ENCODE assay signal across 8 cellular contexts in genomic region chr11:57426754-57427691, GRCh38. TPM values are rescaled to one million over a fixed set of nuclear protein-coding genes. Genes with fewer than 3 reads are reported as not detected.
DNase-seq lines count a peak whose midpoint lies in the region; ATAC-seq and TF ChIP-seq lines count a peak whose summit lies in the region.

SLC43A3 (minus strand) TSS chr11:57427121; CDS start chr11:57426172, 949 bp downstream.

- peaks cover 44% of the 10 kb centered on the region for H3K27me3 Mint-ChIP-seq in endodermal cell (ENCODE audit: insufficient read depth)

- CTCF ChIA-PET in activated CD8-positive, alpha-beta memory T cell treated with anti-CD3 and anti-CD28 coated beads for 36 hours (lab: Charles Lee): interaction anchor here (0.7 to 6.4 kb wide), 5 partner anchors 30 to 141 kb away, joined by 3 to 45 read pairs (median 3); partner anchors contain the start of genes RTN4RL2 and UBE2L6

- peaks cover 19% of the 10 kb centered on the region for H3K4me1 Mint-ChIP-seq in endodermal cell

- H3K36me3 Mint-ChIP-seq in endodermal cell (ENCODE audit: low read depth): peaks cover 3% of the 10 kb centered on the region

- no peak within 1 kb of the TSS for H3K9ac ChIP-seq in endodermal cell (ENCODE audit: extremely low read depth, low read length, poor library complexity, severe bottlenecking)

- ATAC-seq in GM18505 (IDR thresholded peaks at IDR 0.05; ENCODE audit: unreplicated experiment) (peak; percentile 64), HG02870 (IDR thresholded peaks at IDR 0.05; ENCODE audit: unreplicated experiment) (peak; percentile 46)

- peak within 1 kb of the TSS; percentile 4 for H3K27ac Mint-ChIP-seq in endodermal cell

- TF ChIP-seq POLR2A in GM18505 (IDR thresholded peaks at IDR 0.05; ENCODE audit: borderline replicate concordance, extremely low read depth, insufficient read depth, insufficient read length): peak; percentile 87

- H3K36me3 ChIP-seq in endodermal cell (ENCODE audit: control insufficient read depth, insufficient read depth, low read length) (no peaks in the 10 kb centered on the region), mesodermal cell (ENCODE audit: control insufficient read depth, insufficient read depth, low read length) (peaks cover 10% of the 10 kb centered on the region)

- no peak within 1 kb of the TSS for H3K27ac ChIP-seq in endodermal cell (ENCODE audit: low read depth, low read length)
- H3K27ac ChIP-seq in mesodermal cell (ENCODE audit: low read depth, low read length, severe bottlenecking): no peak within 1 kb of the TSS

- WGBS in endodermal cell (ENCODE audit: insufficient coverage in 1 of 2, insufficient read length in 1 of 2), 2 experiments: 13 to 30% methylated on average over 17 to 45 of the region's 45 CpGs
- whole genome bisulfite sequencing in mesodermal cell (ENCODE audit: insufficient coverage in 2 of 2), 2 experiments: 9 to 13% methylated on average over 29 to 44 of the region's 45 CpGs

- POLR2A ChIA-PET in activated CD8-positive, alpha-beta memory T cell treated with anti-CD3 and anti-CD28 coated beads for 36 hours (lab: Charles Lee): interaction anchor here (0.7 kb wide), 1 partner anchor 275 kb away, joined by 5 read pairs; no protein-coding TSS in a partner anchor

- H3K9me3 ChIP-seq in endodermal cell (ENCODE audit: control insufficient read depth, low read length): no peaks in the 10 kb centered on the region
- H3K9me3 ChIP-seq in mesodermal cell (ENCODE audit: control insufficient read depth, low read length): no peaks in the 10 kb centered on the region

- H3K4me3 ChIP-seq in endodermal cell (ENCODE audit: low read length) (peak within 1 kb of the TSS; percentile 73), mesodermal cell (ENCODE audit: extremely low read depth, insufficient read depth, low read length, poor library complexity, severe bottlenecking) (peak within 1 kb of the TSS; percentile 49)

- DNase-seq in NCI-H226 (peak; percentile 90), endodermal cell (peak; percentile 89), SHP77 (lab: John Stamatoyannopoulos, UW) (no peak)
- peak; percentile 66 to 71 for DNase-seq in stimulated activated CD8-positive, alpha-beta memory T cell treated with anti-CD3 and anti-CD28 coated beads, Interleukin-15, amount 100 ng/mL, for 4 hours (ENCODE audit: low read depth in 2 of 2)

- H3K27me3 ChIP-seq in endodermal cell (ENCODE audit: control insufficient read depth, insufficient read depth, low read length, poor library complexity, severe bottlenecking): peaks cover 38% of the 10 kb centered on the region

- H3K4me3 Mint-ChIP-seq in endodermal cell: peak within 1 kb of the TSS; percentile 61

- H3K9me3 Mint-ChIP-seq in endodermal cell: no peaks in the 10 kb centered on the region

- peaks cover 4% of the 10 kb centered on the region for H3K4me1 ChIP-seq in endodermal cell (ENCODE audit: control insufficient read depth, insufficient read depth, low read length)
- peaks cover 34% of the 10 kb centered on the region for H3K4me1 ChIP-seq in mesodermal cell (ENCODE audit: control insufficient read depth, insufficient read depth, low read length, poor library complexity, severe bottlenecking)

- TF ChIP-seq CTCF in endodermal cell (conservative IDR thresholded peaks at IDR 0.05): peak; percentile 24

RNA-seq across cellular contexts. Expression of gene SLC43A3, which starts in this region (rescaled TPM):
- total RNA-seq in activated CD8-positive, alpha-beta memory T cell treated with anti-CD3 and anti-CD28 coated beads for 36 hours: 100 to 1,000 TPM; 444 to 465 TPM
- 10 to 100 TPM; 10.6 to 13.8 TPM for total RNA-seq in endodermal cell
- polyA plus RNA-seq in endodermal cell (2013, experiment 1 of 2): 14.6 TPM
- 14.1 TPM for polyA plus RNA-seq in endodermal cell (2013, experiment 2 of 2)
- polyA plus RNA-seq in mesodermal cell (2013, experiment 1 of 2): 19.2 TPM
- polyA plus RNA-seq in mesodermal cell (2013, experiment 2 of 2): 14.5 TPM

Comparison
In these comparisons a context has a peak if more than half of its experiments do, and no peak if none do; other contexts are left out.
1. RNA of gene SLC43A3 (total RNA-seq): 444 to 465 TPM in activated CD8-positive, alpha-beta memory T cell treated with anti-CD3 and anti-CD28 coated beads for 36 hours; 10.6 to 13.8 TPM in endodermal cell; every median in the first group is over 10 times any median in the second.
2. DNase-seq: peak in NCI-H226 (single experiment), endodermal cell (single experiment) and stimulated activated CD8-positive, alpha-beta memory T cell treated with anti-CD3 and anti-CD28 coated beads, Interleukin-15, amount 100 ng/mL, for 4 hours (2 of 2); none in SHP77 (0 of 2).